Comparison of ENCODE assay signal across 17 cellular contexts in genomic region chr2:60313470-60314172, GRCh38.
DNase-seq lines count a peak whose midpoint lies in the region; ATAC-seq and TF ChIP-seq lines count a peak whose summit lies in the region.
"Had no signal": no experiment of that assay in that cellular context is flagged by ENCODE, and none has a peak within 500 bp of the region (broad histone marks: within the 10 kb centered on the region; RNA-seq: fewer than 3 reads in every experiment).

No MANE protein-coding gene starts in this region.

- no peaks in the 10 kb centered on the region; the same call in 1 of the 2 replicates for H3K36me3 ChIP-seq in DOHH2 (ENCODE audit: control insufficient read depth, low read length)
- no peaks in the 10 kb centered on the region for H3K36me3 ChIP-seq in SU-DHL-6 (ENCODE audit: low read length)
- H3K36me3 ChIP-seq: BLaER1 treated with 17β-estradiol and CSF1 and Interleukin-3, amounts not matched to agents 10 nM and 100 nM; SJSA1; thoracic aorta had no signal

- ATAC-seq in GM18909 (IDR thresholded peaks at IDR 0.05; ENCODE audit: poor library complexity, unreplicated experiment) (peak; percentile 29), HG02885 (IDR thresholded peaks at IDR 0.05; ENCODE audit: poor library complexity, unreplicated experiment) (peak; percentile 26), GM21737 (IDR thresholded peaks at IDR 0.05; ENCODE audit: unreplicated experiment) (no peak), omental fat pad (ENCODE audit: low FRiP score) (no peak), left cardiac atrium (no peak)
- ATAC-seq: A549; activated T-cell treated with anti-CD3 and anti-CD28 coated beads, Interleukin-2, amount 50 U/mL, for 72 hours; HepG2 had no signal

- no peaks in the 10 kb centered on the region for H3K79me2 ChIP-seq in DOHH2 (ENCODE audit: control insufficient read depth, low read length)
- no peaks in the 10 kb centered on the region for H3K79me2 ChIP-seq in SU-DHL-6 (ENCODE audit: insufficient read depth, low read length)

- in situ Hi-C loops in KBM-7 (cut with MboI; ENCODE audit: low pct_unique_long_range_greater_than_20kb, low sequenced_read_pairs): no loop called here

- H3K27ac ChIP-seq in DOHH2 (ENCODE audit: low read depth, low read length) (peak overlapping the region; percentile 76), SU-DHL-6 (ENCODE audit: low read depth, low read length) (peak overlapping the region; percentile 81)
- H3K27ac ChIP-seq: A549; BLaER1 treated with 17β-estradiol and CSF1 and Interleukin-3, amounts not matched to agents 10 nM and 100 nM; SJSA1; thoracic aorta had no signal

- no peak overlapping the region for H2AFZ ChIP-seq in SU-DHL-6 (ENCODE audit: low read depth, low read length, severe bottlenecking)

- no peaks in the 10 kb centered on the region for H3K27me3 ChIP-seq in DOHH2 (ENCODE audit: control insufficient read depth, low read length)
- no peaks in the 10 kb centered on the region for H3K27me3 ChIP-seq in SU-DHL-6 (ENCODE audit: low read length)
- H3K27me3 ChIP-seq: BLaER1 treated with 17β-estradiol and CSF1 and Interleukin-3, amounts not matched to agents 10 nM and 100 nM; SJSA1 had no signal

- H3K9me2 ChIP-seq in DOHH2 (replicated peaks; ENCODE audit: control insufficient read depth, low read length) (no peaks in the 10 kb centered on the region), SU-DHL-6 (replicated peaks; ENCODE audit: insufficient read depth, low read length) (no peaks in the 10 kb centered on the region)

- TF ChIP-seq CTCF in DOHH2 (IDR thresholded peaks at IDR 0.05; ENCODE audit: low read depth, low read length, poor library complexity, severe bottlenecking) (peak; percentile 20), SU-DHL-6 (IDR thresholded peaks at IDR 0.05; ENCODE audit: insufficient read depth, low read length, poor library complexity, severe bottlenecking) (no peak), omental fat pad (IDR thresholded peaks at IDR 0.05) (no peak)

- DNase-seq in KBM-7 (no peak), omental fat pad (ENCODE audit: low spot score) (no peak), left cardiac atrium (no peak)
- DNase-seq: activated T-cell treated with anti-CD3 and anti-CD28 coated beads, Interleukin-2, amount 50 U/mL, for 72 hours; HCEC 1CT; NCI-H146; nucleus accumbens had no signal

- H4K20me1 ChIP-seq in DOHH2 (ENCODE audit: control insufficient read depth, insufficient read depth, low read depth, low read length) (no peaks in the 10 kb centered on the region), SU-DHL-6 (ENCODE audit: low read depth, low read length) (no peaks in the 10 kb centered on the region)
- H4K20me1 ChIP-seq: BLaER1 treated with 17β-estradiol and CSF1 and Interleukin-3, amounts not matched to agents 10 nM and 100 nM had no signal

- peak overlapping the region; percentile 49 for H3K4me3 ChIP-seq in DOHH2 (ENCODE audit: low read length)
- peak overlapping the region; percentile 12 for H3K4me3 ChIP-seq in SU-DHL-6 (ENCODE audit: insufficient read depth, low read length, poor library complexity, severe bottlenecking)
- H3K4me3 ChIP-seq: A549; BLaER1 treated with 17β-estradiol and CSF1 and Interleukin-3, amounts not matched to agents 10 nM and 100 nM; SJSA1; thoracic aorta had no signal

- H3K4me1 ChIP-seq in DOHH2 (ENCODE audit: control insufficient read depth, low read length): peaks cover 100% of the 10 kb centered on the region
- H3K4me1 ChIP-seq: A549, SJSA1 had no signal

- intact Hi-C loops in left cardiac atrium (cut with DNase I): no loop called here

- H3F3A ChIP-seq in DOHH2 (ENCODE audit: control insufficient read depth, insufficient read depth) (peaks cover 35% of the 10 kb centered on the region), SU-DHL-6 (ENCODE audit: insufficient read depth) (peaks cover 55% of the 10 kb centered on the region)

- H3K4me2 ChIP-seq in DOHH2 (ENCODE audit: low read length) (peak overlapping the region; percentile 74), SU-DHL-6 (ENCODE audit: low read depth, low read length, poor library complexity, severe bottlenecking) (peak overlapping the region; percentile 66)
- H3K4me2 ChIP-seq: A549; BLaER1 treated with 17β-estradiol and CSF1 and Interleukin-3, amounts not matched to agents 10 nM and 100 nM had no signal

- H3K9me3 ChIP-seq in DOHH2 (ENCODE audit: control insufficient read depth, insufficient read depth, low read length) (no peaks in the 10 kb centered on the region), SU-DHL-6 (ENCODE audit: insufficient read depth, low read length) (no peaks in the 10 kb centered on the region)
- H3K9me3 ChIP-seq: A549; BLaER1 treated with 17β-estradiol and CSF1 and Interleukin-3, amounts not matched to agents 10 nM and 100 nM; SJSA1; thoracic aorta had no signal

- peak overlapping the region; percentile 37 for H3K9ac ChIP-seq in SU-DHL-6 (ENCODE audit: low read length)
- H3K9ac ChIP-seq: BLaER1 treated with 17β-estradiol and CSF1 and Interleukin-3, amounts not matched to agents 10 nM and 100 nM had no signal

Comparison
In these comparisons a context has a peak if more than half of its experiments do, and no peak if none do; other contexts are left out.
1. ATAC-seq: peak in GM18909 (single experiment) and HG02885 (single experiment); none in GM21737 (single experiment), omental fat pad (single experiment) and left cardiac atrium (0 of 2).